In the genomic region with DNA sequence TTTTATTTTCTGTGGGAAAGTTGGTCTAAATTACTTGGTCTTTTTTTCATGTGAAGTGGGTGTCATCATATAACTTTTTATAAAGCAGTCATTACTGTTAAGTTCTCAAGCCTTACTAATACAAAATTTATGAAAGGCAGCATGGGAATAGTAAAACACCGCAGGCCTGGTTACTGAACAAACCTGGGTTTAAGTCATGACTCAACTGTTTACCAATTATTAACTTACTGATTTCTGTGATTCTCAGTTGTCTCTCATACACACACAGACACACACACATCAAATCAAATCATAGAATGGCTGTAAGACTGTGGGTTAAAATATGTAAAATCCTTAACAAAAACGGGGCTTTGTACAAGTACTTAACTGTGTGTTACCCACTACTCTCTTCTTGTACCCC, we compare ENCODE assay signal across 17 cellular contexts. TPM values are rescaled to one million over a fixed set of nuclear protein-coding genes. Genes with fewer than 3 reads are reported as not detected.
DNase-seq lines count a peak whose midpoint lies in the region; ATAC-seq, FAIRE-seq and TF ChIP-seq lines count a peak whose summit lies in the region.
"Had no signal": no experiment of that assay in that cellular context is flagged by ENCODE, and none has a peak within 500 bp of the region (broad histone marks: within the 10 kb centered on the region; RNA-seq: fewer than 3 reads in every experiment).

No MANE protein-coding gene starts in this region.

- 83% methylated on average over 2 of the region's 2 CpGs for WGBS in mesenchymal stem cell

- no peak overlapping the region for H4K8ac ChIP-seq in mesenchymal stem cell (ENCODE audit: low read length)

- H3K4me1 Mint-ChIP-seq in Calu3 (ENCODE audit: low read depth, unreplicated experiment), result peaks cover 16% of the 10 kb centered on the region
- H3K4me1 Mint-ChIP-seq: CD14-positive monocyte had no signal

- BruUV-seq in Calu3 (replicated peaks; lab: Mats Ljungman, UMichigan), result no TSS peak

- peak overlapping the region; percentile 52 for H3K27ac Mint-ChIP-seq in Calu3 (ENCODE audit: unreplicated experiment)
- H3K27ac Mint-ChIP-seq: CD14-positive monocyte; CD8-positive, alpha-beta T cell had no signal

- H3K4me2 ChIP-seq in Karpas-422 (ENCODE audit: low read depth, low read length, poor library complexity, severe bottlenecking) (no peak overlapping the region), mesenchymal stem cell (ENCODE audit: low read length, poor library complexity, severe bottlenecking) (no peak overlapping the region)

- intact Hi-C loops in Calu3 (cut with micrococcal nuclease; ENCODE audit: unreplicated experiment), result no loop called here
- intact Hi-C loops in kidney (cut with DNase I), result no loop called here

- no peak overlapping the region for H3K18ac ChIP-seq in mesenchymal stem cell (ENCODE audit: low read depth in 1 of 2, low read length in 2 of 2)

- no peak for TF ChIP-seq CTCF in Calu3 (IDR thresholded peaks at IDR 0.05; ENCODE audit: unreplicated experiment)
- no peak for TF ChIP-seq CTCF in kidney (IDR thresholded peaks at IDR 0.05; ENCODE audit: borderline replicate concordance, extremely low read depth, insufficient read depth)
- no peak for TF ChIP-seq CTCF in right atrium auricular region (IDR thresholded peaks at IDR 0.05)

- H3K4ac ChIP-seq in mesenchymal stem cell (ENCODE audit: low read depth in 1 of 2, low read length in 2 of 2), result no peak overlapping the region

- no peak overlapping the region for H2BK12ac ChIP-seq in mesenchymal stem cell (ENCODE audit: low read length in 2 of 2)

- H3K9me3 ChIP-seq in Karpas-422 (ENCODE audit: low read length), result no peaks in the 10 kb centered on the region
- H3K9me3 ChIP-seq in kidney (ENCODE audit: control insufficient read depth in 1 of 2, low read length in 2 of 2), result no peaks in the 10 kb centered on the region
- peaks cover 21% of the 10 kb centered on the region for H3K9me3 ChIP-seq in mesenchymal stem cell (ENCODE audit: control insufficient read depth, low read length)
- no peaks in the 10 kb centered on the region for H3K9me3 ChIP-seq in right atrium auricular region

- no peak overlapping the region for H3K27ac ChIP-seq in Karpas-422 (ENCODE audit: low read length)
- H3K27ac ChIP-seq in kidney (ENCODE audit: low read depth in 2 of 2, low read length in 2 of 2), result peak overlapping the region; percentile 13 to 62
- peak overlapping the region; percentile 79 for H3K27ac ChIP-seq in mesenchymal stem cell (ENCODE audit: low read length, poor library complexity, severe bottlenecking)
- H3K27ac ChIP-seq in right atrium auricular region, result no peak overlapping the region

- H3K14ac ChIP-seq in mesenchymal stem cell (ENCODE audit: low read length in 2 of 2), result no peak overlapping the region

- no peak overlapping the region for H4K91ac ChIP-seq in mesenchymal stem cell (ENCODE audit: low read length)

- H2BK15ac ChIP-seq in mesenchymal stem cell (ENCODE audit: low read depth, poor library complexity, severe bottlenecking), result no peak overlapping the region

- no peak overlapping the region for H2BK120ac ChIP-seq in mesenchymal stem cell (ENCODE audit: low read depth, low read length)

- no peaks in the 10 kb centered on the region for H3K36me3 Mint-ChIP-seq in Calu3 (ENCODE audit: insufficient read depth, unreplicated experiment)
- H3K36me3 Mint-ChIP-seq: CD14-positive monocyte; CD8-positive, alpha-beta T cell had no signal

- peak; percentile 44 for FAIRE-seq in kidney (lab: Jason Lieb, UNC)
- FAIRE-seq: A204.1, GM12878, H54 had no signal

- no peak overlapping the region for H3K23ac ChIP-seq in mesenchymal stem cell (ENCODE audit: low read length in 2 of 2)

- no peak overlapping the region for H2BK5ac ChIP-seq in mesenchymal stem cell (ENCODE audit: low read depth, low read length, poor library complexity, severe bottlenecking)

- peak overlapping the region; percentile 7 for H3K4me3 Mint-ChIP-seq in Calu3 (ENCODE audit: low read depth, unreplicated experiment)
- H3K4me3 Mint-ChIP-seq: CD14-positive monocyte; CD8-positive, alpha-beta T cell had no signal

- H3K4me1 ChIP-seq in Karpas-422 (ENCODE audit: low read length) (no peaks in the 10 kb centered on the region; the same call in 1 of the 2 replicates), kidney (ENCODE audit: control insufficient read depth in 1 of 2, insufficient read depth in 1 of 2, low read depth in 1 of 2, low read length in 2 of 2) (peaks cover 0 to 4% of the 10 kb centered on the region in 2 donors), mesenchymal stem cell (ENCODE audit: control insufficient read depth, insufficient read depth, low read depth, low read length) (no peaks in the 10 kb centered on the region), right atrium auricular region (no peaks in the 10 kb centered on the region)

- H4K20me1 ChIP-seq in Karpas-422 (ENCODE audit: insufficient read depth, low read depth, low read length), result no peaks in the 10 kb centered on the region

- no peaks in the 10 kb centered on the region for H3K27me3 ChIP-seq in Karpas-422 (ENCODE audit: low read length)
- H3K27me3 ChIP-seq in mesenchymal stem cell (ENCODE audit: control insufficient read depth in 1 of 2, insufficient read depth in 1 of 2, low read length in 2 of 2), result no peaks in the 10 kb centered on the region
- H3K27me3 ChIP-seq in right atrium auricular region, result no peaks in the 10 kb centered on the region

- ATAC-seq in HG03439 (IDR thresholded peaks at IDR 0.05; ENCODE audit: unreplicated experiment), result no peak
- ATAC-seq: CD8-positive, alpha-beta T cell; GM12878; HCT116 had no signal

- H3K79me2 ChIP-seq in Karpas-422 (ENCODE audit: low read length), result no peaks in the 10 kb centered on the region

- H3K36me3 ChIP-seq in Karpas-422 (ENCODE audit: insufficient read depth, low read length) (no peaks in the 10 kb centered on the region), kidney (ENCODE audit: control insufficient read depth in 1 of 2, insufficient read depth in 2 of 2, low read length in 2 of 2) (no peaks in the 10 kb centered on the region), mesenchymal stem cell (ENCODE audit: control insufficient read depth in 1 of 2, insufficient read depth in 2 of 2, low read depth in 1 of 2, low read length in 2 of 2) (no peaks in the 10 kb centered on the region), right atrium auricular region (no peaks in the 10 kb centered on the region)

- no peaks in the 10 kb centered on the region for H3K9me3 Mint-ChIP-seq in Calu3 (ENCODE audit: low read depth, unreplicated experiment)

- H3K9ac ChIP-seq in Karpas-422 (ENCODE audit: low read length) (no peak overlapping the region), kidney (ENCODE audit: low read length in 2 of 2) (no peak overlapping the region), mesenchymal stem cell (ENCODE audit: low read length) (no peak overlapping the region)

- 0 out of 2 replicates have a peak overlapping the region, but pooled peaks have one; percentile 20 for H2AFZ ChIP-seq in Karpas-422 (ENCODE audit: low read length)
- H2AFZ ChIP-seq in mesenchymal stem cell (ENCODE audit: low read depth, low read length), result no peak overlapping the region

- H3K4me3 ChIP-seq in Karpas-422 (ENCODE audit: low read length) (no peak overlapping the region), kidney (ENCODE audit: low read length in 2 of 2) (no peak overlapping the region), mesenchymal stem cell (ENCODE audit: insufficient read depth in 1 of 2, low read depth in 1 of 2, low read length in 2 of 2) (no peak overlapping the region), right atrium auricular region (no peak overlapping the region)
- H3K4me3 ChIP-seq: GM12878 had no signal

- no peaks in the 10 kb centered on the region for H3K27me3 Mint-ChIP-seq in Calu3 (ENCODE audit: unreplicated experiment)

- H3K79me1 ChIP-seq in mesenchymal stem cell (replicated peaks; ENCODE audit: low read length, poor library complexity, severe bottlenecking), result no peaks in the 10 kb centered on the region

- no peak overlapping the region for H2AK5ac ChIP-seq in mesenchymal stem cell (ENCODE audit: low read length, severe bottlenecking)

- H3K9me2 ChIP-seq in Karpas-422 (replicated peaks; ENCODE audit: insufficient read depth, low read length), result no peaks in the 10 kb centered on the region

- peak; percentile 11 for DNase-seq in Calu3
- no peak for DNase-seq in Karpas-422
- no peak for DNase-seq in kidney
- no peak for DNase-seq in mesenchymal stem cell
- DNase-seq in anterior cingulate cortex (lab: John Stamatoyannopoulos, UW), result no peak
- DNase-seq in right atrium auricular region (ENCODE audit: low spot score), result no peak
- DNase-seq in DMS153 (lab: John Stamatoyannopoulos, UW), result no peak
- DNase-seq: CD8-positive, alpha-beta T cell; COR-L47 had no signal

- CTCF ChIA-PET in Calu3 (lab: Charles Lee), result interaction anchor here (0.6 to 1.2 kb wide), 4 partner anchors 15 to 217 kb away, joined by 3 to 5 read pairs (median 4); no protein-coding TSS in a partner anchor

RNA-seq across cellular contexts. Expression of a gene that starts 14.6 kb away (rescaled TPM):
- total RNA-seq in Calu3 (2022), result 0.34 TPM in 1 of 2 replicates, not detected in the other
- total RNA-seq in Karpas-422 (2014; rRNA removed; shearing (Covaris generic); ENCODE audit: low replicate concordance), result 0.63 and 1.7 TPM in 2 replicates
- 0.54 TPM for total RNA-seq in kidney
- 2.2 TPM for polyA plus RNA-seq in kidney (ENCODE audit: insufficient read depth, low read depth, low replicate concordance)
- polyA plus RNA-seq in mesenchymal stem cell (2013, experiment 1 of 2), result not detected
- polyA plus RNA-seq in mesenchymal stem cell (2013, experiment 2 of 2), result not detected
- 1 to 10 TPM; 6.7 to 8.5 TPM for total RNA-seq in right atrium auricular region
- total RNA-seq: CD8-positive, alpha-beta T cell had no signal
- polyA plus RNA-seq: AG04450, BJ, CD14-positive monocyte had no signal

RNA-seq across cellular contexts. Expression of a gene that starts 28.4 kb away (rescaled TPM):
- total RNA-seq in Calu3 (2022) (0.91 and 1.9 TPM in 2 replicates), kidney (5.9 TPM), right atrium auricular region (10 to 100 TPM in 1 of 2 donors, 1 to 10 TPM in 1; 7.3 to 23.2 TPM)
- total RNA-seq in Karpas-422 (2014; rRNA removed; shearing (Covaris generic); ENCODE audit: low replicate concordance), result 8.0 and 30.7 TPM in 2 replicates
- polyA plus RNA-seq in kidney (ENCODE audit: insufficient read depth, low read depth, low replicate concordance), result 1.5 TPM
- 0.11 TPM for polyA plus RNA-seq in mesenchymal stem cell (2013, experiment 1 of 2)
- 0.04 TPM for polyA plus RNA-seq in mesenchymal stem cell (2013, experiment 2 of 2)
- polyA plus RNA-seq: BJ, CD14-positive monocyte had no signal

Comparison
In these comparisons a context has a peak if more than half of its experiments do, and no peak if none do; other contexts are left out.
1. H3K27ac ChIP-seq: peak in kidney (2 of 2) and mesenchymal stem cell (single experiment); none in Karpas-422 (single experiment) and right atrium auricular region (0 of 2).